Comparison of ENCODE assay signal across 9 cellular contexts in the genomic region with DNA sequence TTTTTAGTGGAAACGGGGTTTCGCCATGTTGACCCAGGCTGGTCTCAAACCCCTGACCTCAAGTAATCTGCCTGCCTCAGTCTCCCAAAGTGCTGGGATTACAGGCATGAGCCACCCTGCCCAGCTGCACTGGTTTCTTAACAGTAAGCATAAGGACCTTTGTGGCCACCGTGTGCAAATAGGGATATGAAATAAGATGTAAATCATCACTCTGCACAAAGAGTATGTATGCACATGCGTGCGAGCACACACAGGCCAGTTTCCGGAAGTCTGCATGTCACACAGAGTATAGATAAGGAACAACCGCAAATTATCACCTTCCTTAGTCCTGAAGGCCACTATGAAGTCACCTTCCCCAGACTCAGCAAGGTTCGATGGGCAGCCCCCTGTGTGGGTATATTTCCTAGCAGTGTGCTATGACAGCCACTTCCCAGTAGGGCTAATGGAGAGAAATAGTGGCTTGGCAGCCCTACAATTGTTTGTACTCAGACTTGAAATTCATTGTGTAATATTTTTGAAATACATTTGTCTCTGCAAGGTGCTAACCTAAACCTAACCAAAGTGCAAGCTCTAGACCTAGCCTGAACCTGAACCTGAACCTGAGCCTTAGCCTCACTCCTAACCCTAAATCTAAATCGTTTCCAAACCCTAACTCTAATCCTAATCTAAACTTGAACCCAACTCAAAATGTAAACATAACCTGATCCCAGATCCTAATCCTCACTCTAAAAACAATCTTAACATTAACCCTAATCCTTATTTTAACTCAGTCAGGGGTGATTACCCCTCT. TPM values are rescaled to one million over a fixed set of nuclear protein-coding genes. Genes with fewer than 3 reads are reported as not detected.
DNase-seq lines count a peak whose midpoint lies in the region; ATAC-seq, FAIRE-seq and TF ChIP-seq lines count a peak whose summit lies in the region.
"Had no signal": no experiment of that assay in that cellular context is flagged by ENCODE, and none has a peak within 500 bp of the region (broad histone marks: within the 10 kb centered on the region; RNA-seq: fewer than 3 reads in every experiment).

No MANE protein-coding gene starts in this region.

- H3K36me3 Mint-ChIP-seq in HFFc6 (ENCODE audit: low read depth), result no peaks in the 10 kb centered on the region

- H3K4me3 Mint-ChIP-seq in HFFc6, result no peak overlapping the region

- H3K27ac ChIP-seq in HepG2 (ENCODE audit: extremely low read length, insufficient read depth, low read length) (no peak overlapping the region), colonic mucosa (no peak overlapping the region)
- H3K27ac ChIP-seq: Peyer's patch had no signal

- WGBS in HepG2 (ENCODE audit: low lambda C conversion rate), result 1% methylated on average over 9 of the region's 9 CpGs

- H3K4me3 ChIP-seq in NB4 (ENCODE audit: low read depth, low read length) (no peak overlapping the region), HepG2 (replicated peaks in 1 of 3; ENCODE audit: insufficient read depth in 1 of 3, low read depth in 2 of 3, low read length in 3 of 3) (no peak overlapping the region), colonic mucosa (no peak overlapping the region)
- H3K4me3 ChIP-seq: Peyer's patch had no signal

- ATAC-seq in GM18517 (IDR thresholded peaks at IDR 0.05; ENCODE audit: unreplicated experiment) (peak; percentile 85), GM21737 (IDR thresholded peaks at IDR 0.05; ENCODE audit: unreplicated experiment) (peak; percentile 83), HepG2 (peak; percentile 47; the same call in 2 of the 3 replicates)

- H3K9ac ChIP-seq in HepG2 (ENCODE audit: insufficient read depth, low read depth, low read length), result no peak overlapping the region
- no peak overlapping the region for H3K9ac ChIP-seq in colonic mucosa (ENCODE audit: low read depth in 2 of 2, low read length in 2 of 2)

- no peak for FAIRE-seq in HepG2 (lab: Jason Lieb, UNC)

- no TSS peak for BruUV-seq in HepG2 (replicated peaks; lab: Mats Ljungman, UMichigan)

- TF ChIP-seq CTCF in NB4 (IDR thresholded peaks at IDR 0.05; ENCODE audit: low read depth, low read length) (no peak), HepG2 (CRISPR knock-in tag; IDR thresholded peaks at IDR 0.05) (no peak), colonic mucosa (IDR thresholded peaks at IDR 0.05) (no peak), HFFc6 (IDR thresholded peaks at IDR 0.05) (no peak)

- TF ChIP-seq EP300 in HepG2 (IDR thresholded peaks at IDR 0.05; ENCODE audit: low read depth in 2 of 2, low read length in 2 of 2) (no peak), HepG2 (CRISPR knock-in tag; IDR thresholded peaks at IDR 0.05; ENCODE audit: borderline replicate concordance) (no peak)

- H3K9me3 Mint-ChIP-seq in HFFc6, result no peaks in the 10 kb centered on the region

- TF ChIP-seq RAD21 in HepG2 (CRISPR knock-in tag; IDR thresholded peaks at IDR 0.05), result no peak

- peak; percentile 37 for DNase-seq in NB4 (ENCODE audit: low read depth)
- DNase-seq in HepG2 (ENCODE audit: low spot score), result no peak
- no peak for DNase-seq in colonic mucosa
- no peak for DNase-seq in AG08395 (ENCODE audit: low spot score)
- DNase-seq in HFFc6, result no peak
- DNase-seq in iPS-NIHi11 (ENCODE audit: low spot score), result no peak

- peaks cover 2% of the 10 kb centered on the region for H3K27me3 Mint-ChIP-seq in HFFc6 (ENCODE audit: insufficient read depth)

- POLR2A ChIA-PET in HepG2 (lab: Yijun Ruan, JAX), result no interaction called here

- no peaks in the 10 kb centered on the region for H3K79me2 ChIP-seq in HepG2 (ENCODE audit: insufficient read depth, low read length)

- H3K9me3 ChIP-seq in HepG2 (ENCODE audit: low read length) (no peaks in the 10 kb centered on the region), colonic mucosa (no peaks in the 10 kb centered on the region)
- H3K9me3 ChIP-seq: Peyer's patch had no signal

- H3K36me3 ChIP-seq in HepG2 (replicated peaks in 1 of 2; ENCODE audit: control insufficient read depth in 1 of 2, insufficient read depth in 2 of 2, low read length in 2 of 2) (no peaks in the 10 kb centered on the region), colonic mucosa (no peaks in the 10 kb centered on the region)
- H3K36me3 ChIP-seq: Peyer's patch had no signal

- H3K4me1 ChIP-seq in HepG2 (ENCODE audit: insufficient read depth, low read length) (no peaks in the 10 kb centered on the region), colonic mucosa (no peaks in the 10 kb centered on the region)
- H3K4me1 ChIP-seq: Peyer's patch had no signal

- peaks cover 29% of the 10 kb centered on the region for H3K4me1 Mint-ChIP-seq in HFFc6 (ENCODE audit: low read depth)

- CTCF ChIA-PET in HepG2 (lab: Yijun Ruan, JAX; ENCODE audit: low intra/inter-chr PET ratio, low total read pairs), result no interaction called here

- TF ChIP-seq POLR2A in NB4 (IDR thresholded peaks at IDR 0.05; ENCODE audit: extremely low read depth, insufficient read length) (no peak), HepG2 (IDR thresholded peaks at IDR 0.05; ENCODE audit: insufficient read depth in 1 of 2, low read depth in 2 of 2, low read length in 2 of 2) (no peak)

- no peak overlapping the region for H2AFZ ChIP-seq in HepG2 (ENCODE audit: low read length)

- H3K27ac Mint-ChIP-seq in HFFc6, result no peak overlapping the region

- intact Hi-C loops in HepG2 (cut with micrococcal nuclease; ENCODE audit: unreplicated experiment), result no loop called here
- intact Hi-C loops in colonic mucosa (cut with DNase I), result no loop called here

- H4K20me1 ChIP-seq in HepG2 (ENCODE audit: insufficient read depth, low read length), result no peaks in the 10 kb centered on the region

- H3K27me3 ChIP-seq in HepG2 (ENCODE audit: control insufficient read depth in 1 of 2, insufficient read depth in 2 of 2, low read length in 2 of 2) (peaks cover 1 to 33% of the 10 kb centered on the region in 2 experiments; a peak in 4 of 5 replicates), colonic mucosa (no peaks in the 10 kb centered on the region)
- H3K27me3 ChIP-seq: Peyer's patch had no signal

- in situ Hi-C loops in HepG2 (cut with HindIII; ENCODE audit: extremely low pct_ligation_motif_present, low pct_unique_long_range_greater_than_20kb), result no loop called here

- no peak overlapping the region for H3K4me2 ChIP-seq in HepG2 (ENCODE audit: low read depth, low read length)

RNA-seq across cellular contexts. Expression of a gene that starts 48.4 kb away (rescaled TPM):
- total RNA-seq in HepG2 (2016; rRNA removed; fragmentation: Illumina TruSeq; extraction: Trizol) (not detected in 2 replicates), colonic mucosa (1 to 10 TPM; 1.2 to 2.1 TPM)
- total RNA-seq in HepG2 (2016; cell fraction: cytosol; rRNA removed; fragmentation: Illumina TruSeq; extraction: Trizol; ENCODE audit: low read depth), result not detected in 2 replicates
- total RNA-seq in HepG2 (2016; cell fraction: insoluble cytoplasmic fraction; rRNA removed; fragmentation: Illumina TruSeq; extraction: Trizol), result 0.17 TPM in 1 of 2 replicates, not detected in the other
- total RNA-seq in HepG2 (2016; cell fraction: membrane; rRNA removed; fragmentation: Illumina TruSeq; extraction: Trizol), result not detected in 2 replicates
- total RNA-seq in HepG2 (2016; cell fraction: nucleus; rRNA removed; fragmentation: Illumina TruSeq; extraction: Trizol), result not detected in 2 replicates
- 0.21 TPM in 1 of 2 replicates, not detected in the other for polyA plus RNA-seq in HepG2 (2011; rRNA removed)
- polyA plus RNA-seq in HepG2 (2011; cell fraction: cytosol; rRNA removed), result not detected in 2 replicates
- not detected in 2 replicates for polyA plus RNA-seq in HepG2 (2011; cell fraction: nucleus; rRNA removed)
- polyA plus RNA-seq in HepG2 (2012), result 0.60 TPM in 1 of 2 replicates, not detected in the other
- polyA plus RNA-seq in HepG2 (2016; cell fraction: cytosol; fragmentation: Illumina TruSeq; extraction: Trizol; ENCODE audit: low read depth), result 0.18 and 0.36 TPM in 2 replicates
- not detected in 2 replicates for polyA plus RNA-seq in HepG2 (2016; cell fraction: insoluble cytoplasmic fraction; fragmentation: Illumina TruSeq; extraction: Trizol; ENCODE audit: low read depth)
- 0.28 TPM in 1 of 2 replicates, not detected in the other for polyA plus RNA-seq in HepG2 (2016; cell fraction: membrane; fragmentation: Illumina TruSeq; extraction: Trizol; ENCODE audit: low read depth)
- not detected in 2 replicates for polyA plus RNA-seq in HepG2 (2016; cell fraction: nucleus; fragmentation: Illumina TruSeq; extraction: Trizol; ENCODE audit: insufficient read depth, low read depth)
- not detected in 2 replicates for polyA minus RNA-seq in HepG2 (2011; rRNA and poly(A)+ RNA removed; ENCODE audit: low replicate concordance)
- not detected in 2 replicates for polyA minus RNA-seq in HepG2 (2011; cell fraction: cytosol; rRNA and poly(A)+ RNA removed)
- polyA minus RNA-seq in HepG2 (2011; cell fraction: nucleus; rRNA and poly(A)+ RNA removed), result not detected in 2 replicates
- not detected for total RNA-seq in HFFc6 (2021; fragmentation: NEBNext Ultra II Directional; extraction: Animal tissue kit (Norgen Biotek cat#: 25700))

RNA-seq across cellular contexts. Expression of a gene that starts 52.4 kb away (rescaled TPM):
- total RNA-seq in HepG2 (2016; rRNA removed; fragmentation: Illumina TruSeq; extraction: Trizol) (not detected in 2 replicates), colonic mucosa (not detected)
- not detected in 2 replicates for total RNA-seq in HepG2 (2016; cell fraction: cytosol; rRNA removed; fragmentation: Illumina TruSeq; extraction: Trizol; ENCODE audit: low read depth)
- total RNA-seq in HepG2 (2016; cell fraction: insoluble cytoplasmic fraction; rRNA removed; fragmentation: Illumina TruSeq; extraction: Trizol), result not detected in 2 replicates
- total RNA-seq in HepG2 (2016; cell fraction: membrane; rRNA removed; fragmentation: Illumina TruSeq; extraction: Trizol), result not detected in 2 replicates
- not detected in 2 replicates for total RNA-seq in HepG2 (2016; cell fraction: nucleus; rRNA removed; fragmentation: Illumina TruSeq; extraction: Trizol)
- polyA plus RNA-seq in HepG2 (2011; rRNA removed), result not detected in 2 replicates
- not detected in 2 replicates for polyA plus RNA-seq in HepG2 (2011; cell fraction: cytosol; rRNA removed)
- polyA plus RNA-seq in HepG2 (2011; cell fraction: nucleus; rRNA removed), result not detected in 2 replicates
- polyA plus RNA-seq in HepG2 (2012), result not detected in 2 replicates
- polyA plus RNA-seq in HepG2 (2016; cell fraction: cytosol; fragmentation: Illumina TruSeq; extraction: Trizol; ENCODE audit: low read depth), result not detected in 2 replicates
- polyA plus RNA-seq in HepG2 (2016; cell fraction: insoluble cytoplasmic fraction; fragmentation: Illumina TruSeq; extraction: Trizol; ENCODE audit: low read depth), result not detected in 2 replicates
- not detected in 2 replicates for polyA plus RNA-seq in HepG2 (2016; cell fraction: membrane; fragmentation: Illumina TruSeq; extraction: Trizol; ENCODE audit: low read depth)
- polyA plus RNA-seq in HepG2 (2016; cell fraction: nucleus; fragmentation: Illumina TruSeq; extraction: Trizol; ENCODE audit: insufficient read depth, low read depth), result not detected in 2 replicates
- not detected in 2 replicates for polyA minus RNA-seq in HepG2 (2011; rRNA and poly(A)+ RNA removed; ENCODE audit: low replicate concordance)
- not detected in 2 replicates for polyA minus RNA-seq in HepG2 (2011; cell fraction: cytosol; rRNA and poly(A)+ RNA removed)
- polyA minus RNA-seq in HepG2 (2011; cell fraction: nucleus; rRNA and poly(A)+ RNA removed), result not detected in 2 replicates
- not detected for total RNA-seq in HFFc6 (2021; fragmentation: NEBNext Ultra II Directional; extraction: Animal tissue kit (Norgen Biotek cat#: 25700))
- total RNA-seq: Peyer's patch had no signal
